2 cellular contexts compared by ENCODE assay signal in the genomic region with DNA sequence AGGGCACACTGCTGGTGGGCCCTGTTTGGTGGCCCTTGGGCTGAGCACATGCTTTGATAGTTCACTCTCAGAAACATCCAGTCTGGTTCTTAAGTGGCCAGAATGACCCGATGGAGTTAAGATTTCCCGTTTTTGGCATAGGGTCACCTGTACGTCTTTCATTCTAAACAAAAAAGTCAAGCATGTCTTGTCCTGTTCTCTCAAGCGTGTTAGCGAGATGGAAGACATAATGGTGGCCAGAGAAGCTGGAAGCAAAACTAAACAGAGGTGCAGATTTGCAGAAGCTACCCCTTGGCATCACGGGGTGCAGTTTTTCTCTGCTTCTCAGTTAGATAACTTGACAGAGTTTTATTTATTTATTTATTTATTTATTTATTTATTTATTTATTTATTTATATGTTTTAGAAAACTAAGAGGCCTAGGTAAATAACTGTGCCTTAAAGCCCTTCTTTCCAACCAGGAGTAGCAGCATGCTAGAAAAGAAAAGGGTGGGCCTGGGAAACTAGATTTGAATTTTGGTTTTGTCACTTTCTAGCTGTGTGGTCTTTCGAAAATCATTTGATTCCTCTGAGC.
TF ChIP-seq lines count a peak whose summit lies in the region.

No MANE protein-coding gene starts in this region.

TF ChIP-seq in GM12891, 5 proteins besides CTCF, POLR2A, EP300 and RAD21:
- TF ChIP-seq PAX5 (IDR thresholded peaks at IDR 0.05; ENCODE audit: insufficient read depth, low read length, severe bottlenecking) (peak; percentile 15), TAF1 (IDR thresholded peaks at IDR 0.05; ENCODE audit: low read depth, low read length) (no peak)

TF ChIP-seq in H1, 55 proteins besides CTCF, POLR2A, EP300 and RAD21:
- TF ChIP-seq SIN3A (conservative IDR thresholded peaks at IDR 0.05 in 1 of 2, IDR thresholded peaks at IDR 0.05 in 1 of 2; ENCODE audit: low read depth in 1 of 2, low read length in 2 of 2), result no peak
- no peak for TF ChIP-seq USF2 (IDR thresholded peaks at IDR 0.05; ENCODE audit: low read length)
- TF ChIP-seq, protein P1, sequence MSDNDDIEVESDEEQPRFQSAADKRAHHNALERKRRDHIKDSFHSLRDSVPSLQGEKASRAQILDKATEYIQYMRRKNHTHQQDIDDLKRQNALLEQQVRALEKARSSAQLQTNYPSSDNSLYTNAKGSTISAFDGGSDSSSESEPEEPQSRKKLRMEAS (IDR thresholded peaks at IDR 0.05), result no peak
- no peak for TF ChIP-seq GTF2F1 (IDR thresholded peaks at IDR 0.05; ENCODE audit: borderline replicate concordance, low read depth, low read length)
- no peak for TF ChIP-seq MAFK (IDR thresholded peaks at IDR 0.05; ENCODE audit: low read depth, low read length)
- no peak for TF ChIP-seq ZNF274 (IDR thresholded peaks at IDR 0.05; ENCODE audit: borderline replicate concordance, extremely low read depth, low read length)
- TF ChIP-seq, protein P2, sequence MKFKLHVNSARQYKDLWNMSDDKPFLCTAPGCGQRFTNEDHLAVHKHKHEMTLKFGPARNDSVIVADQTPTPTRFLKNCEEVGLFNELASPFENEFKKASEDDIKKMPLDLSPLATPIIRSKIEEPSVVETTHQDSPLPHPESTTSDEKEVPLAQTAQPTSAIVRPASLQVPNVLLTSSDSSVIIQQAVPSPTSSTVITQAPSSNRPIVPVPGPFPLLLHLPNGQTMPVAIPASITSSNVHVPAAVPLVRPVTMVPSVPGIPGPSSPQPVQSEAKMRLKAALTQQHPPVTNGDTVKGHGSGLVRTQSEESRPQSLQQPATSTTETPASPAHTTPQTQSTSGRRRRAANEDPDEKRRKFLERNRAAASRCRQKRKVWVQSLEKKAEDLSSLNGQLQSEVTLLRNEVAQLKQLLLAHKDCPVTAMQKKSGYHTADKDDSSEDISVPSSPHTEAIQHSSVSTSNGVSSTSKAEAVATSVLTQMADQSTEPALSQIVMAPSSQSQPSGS (IDR thresholded peaks at IDR 0.05; ENCODE audit: low read length), result no peak
- TF ChIP-seq SIX5 (IDR thresholded peaks at IDR 0.05; ENCODE audit: low read depth, low read length), result no peak
- TF ChIP-seq EGR1 (IDR thresholded peaks at IDR 0.05; ENCODE audit: borderline replicate concordance, low read depth, low read length), result no peak
- no peak for TF ChIP-seq CBX5 (IDR thresholded peaks at IDR 0.05; ENCODE audit: low read depth, low read length)
- no peak for TF ChIP-seq TCF12 (IDR thresholded peaks at IDR 0.05; ENCODE audit: low read depth, low read length)
- TF ChIP-seq SP1 (IDR thresholded peaks at IDR 0.05; ENCODE audit: low read depth, low read length), result no peak
- no peak for TF ChIP-seq HDAC6 (IDR thresholded peaks at IDR 0.05; ENCODE audit: low read depth, low read length)
- TF ChIP-seq SUZ12 (IDR thresholded peaks at IDR 0.05; ENCODE audit: low read length), result no peak
- no peak for TF ChIP-seq EZH2 (IDR thresholded peaks at IDR 0.05; ENCODE audit: low read depth, low read length, severe bottlenecking)
